Comparison of ENCODE assay signal across 8 cellular contexts in genomic region chr19:7921302-7921954, GRCh38. TPM values are rescaled to one million over a fixed set of nuclear protein-coding genes. Genes with fewer than 3 reads are reported as not detected.
DNase-seq lines count a peak whose midpoint lies in the region; TF ChIP-seq lines count a peak whose summit lies in the region.

No MANE protein-coding gene starts in this region.

- peaks cover 36% of the 10 kb centered on the region for H3K27me3 ChIP-seq in BLaER1

- H3K4me3 Mint-ChIP-seq in nephron, result peak overlapping the region; percentile 83 to 90 (median 90)

- H3K9me3 ChIP-seq in BLaER1, result no peaks in the 10 kb centered on the region

- H4K20me1 ChIP-seq in BLaER1, result peaks cover 77% of the 10 kb centered on the region

- H3K9ac ChIP-seq in BLaER1, result peak overlapping the region; percentile 72

- H3K4me2 ChIP-seq in BLaER1, result peak overlapping the region; percentile 99

- H3K27ac Mint-ChIP-seq in nephron, result peak overlapping the region; percentile 89 to 94 (median 92)

- H3K9me3 Mint-ChIP-seq in nephron, result no peaks in the 10 kb centered on the region

- H3K4me3 ChIP-seq in BLaER1 (peak overlapping the region; percentile 67), LNCaP clone FGC (ENCODE audit: low read depth, low read length) (peak overlapping the region; percentile 77), choroid plexus epithelial cell (ENCODE audit: low read depth, low read length) (peak overlapping the region; percentile 58)

- no peaks in the 10 kb centered on the region for H3K36me3 Mint-ChIP-seq in nephron (ENCODE audit: low read depth)

- peaks cover 70% of the 10 kb centered on the region for H3K4me1 ChIP-seq in BLaER1

- H3K27ac ChIP-seq in BLaER1, result 0 out of 2 replicates have a peak overlapping the region, but pooled peaks have one; percentile 4

- TF ChIP-seq CTCF in LNCaP clone FGC (IDR thresholded peaks at IDR 0.05; ENCODE audit: control insufficient read depth, extremely low read depth, insufficient read depth) (no peak), choroid plexus epithelial cell (conservative IDR thresholded peaks at IDR 0.05; ENCODE audit: low read depth, low read length) (no peak), nephron (IDR thresholded peaks at IDR 0.05; ENCODE audit: unreplicated experiment in 3 of 3) (no peak)

- peaks cover 31% of the 10 kb centered on the region for H3K27me3 Mint-ChIP-seq in nephron (ENCODE audit: low read depth)

- DNase-seq in LNCaP clone FGC (ENCODE audit: low read depth) (no peak), choroid plexus epithelial cell (ENCODE audit: low read depth) (no peak), posterior vena cava (ENCODE audit: low spot score) (no peak), NCI-H187 treated with DMSO at 0.1 percent for 48 hours (lab: John Stamatoyannopoulos, UW) (no peak), GM19240 (ENCODE audit: insufficient read length, low spot score) (no peak), NCI-H128 (lab: John Stamatoyannopoulos, UW; ENCODE audit: unreplicated experiment) (no peak)

- peaks cover 22% of the 10 kb centered on the region for H3K4me1 Mint-ChIP-seq in nephron

- peaks cover 19% of the 10 kb centered on the region for H3K36me3 ChIP-seq in BLaER1

- intact Hi-C loops in posterior vena cava (cut with DNase I), result no loop called here

RNA-seq across cellular contexts. Expression of gene SNAPC2, which starts 1.3 kb away (rescaled TPM):
- 10 to 100 TPM; 25.4 to 28.7 TPM for total RNA-seq in posterior vena cava

RNA-seq across cellular contexts. Expression of gene CTXN1, which starts 4.5 kb away (rescaled TPM):
- 10 to 100 TPM in 1 of 2 donors, 1 to 10 TPM in 1; 5.9 to 11.7 TPM for total RNA-seq in posterior vena cava

RNA-seq across cellular contexts. Expression of gene TGFBR3L, which starts 6.8 kb away (rescaled TPM):
- total RNA-seq in posterior vena cava, result 1 to 10 TPM; 1.5 to 4.4 TPM

RNA-seq across cellular contexts. Expression of gene MAP2K7, which starts 17.8 kb away (rescaled TPM):
- 10 to 100 TPM; 22.2 to 26.6 TPM for total RNA-seq in posterior vena cava

RNA-seq across cellular contexts. Expression of gene TIMM44, which starts 22.0 kb away (rescaled TPM):
- total RNA-seq in posterior vena cava, result 10 to 100 TPM; 37.2 to 47.8 TPM
